In genomic region chr2:101912545-101912944, GRCh38 we compare ENCODE assay signal across 11 cellular contexts.
DNase-seq lines count a peak whose midpoint lies in the region; ATAC-seq and TF ChIP-seq lines count a peak whose summit lies in the region.
"Had no signal": no experiment of that assay in that cellular context is flagged by ENCODE, and none has a peak within 500 bp of the region (broad histone marks: within the 10 kb centered on the region; RNA-seq: fewer than 3 reads in every experiment).

No MANE protein-coding gene starts in this region.

- TF ChIP-seq CTCF in MM.1S (IDR thresholded peaks at IDR 0.05; ENCODE audit: low read length): no peak
- TF ChIP-seq CTCF in transverse colon (IDR thresholded peaks at IDR 0.05): no peak

- H2AFZ ChIP-seq in MM.1S (ENCODE audit: low read length): no peak overlapping the region

- H3K79me2 ChIP-seq in MM.1S (ENCODE audit: low read length): no peaks in the 10 kb centered on the region

- no peak for TF ChIP-seq POLR2A in transverse colon (IDR thresholded peaks at IDR 0.05)

- no peaks in the 10 kb centered on the region for H3K9me3 ChIP-seq in MM.1S (replicated peaks; ENCODE audit: insufficient read depth, low read length)
- H3K9me3 ChIP-seq in transverse colon: peaks cover 12 to 21% of the 10 kb centered on the region in 2 donors

- H3K4me2 ChIP-seq in MM.1S (ENCODE audit: low read depth, low read length): no peak overlapping the region

- no peak overlapping the region for H3K27ac ChIP-seq in MM.1S (ENCODE audit: low read length)
- H3K27ac ChIP-seq in transverse colon: no peak overlapping the region

- H3K36me3 ChIP-seq in MM.1S (replicated peaks; ENCODE audit: insufficient read depth, low read length) (no peaks in the 10 kb centered on the region), transverse colon (no peaks in the 10 kb centered on the region), H7 (replicated peaks; ENCODE audit: control insufficient read depth, insufficient read depth, low read length) (no peaks in the 10 kb centered on the region)

- no peaks in the 10 kb centered on the region for H4K20me1 ChIP-seq in MM.1S (ENCODE audit: insufficient read depth, low read length)

- intact Hi-C loops in transverse colon (cut with DNase I; ENCODE audit: low total_unique reads): no loop called here

- in situ Hi-C loops in transverse colon (cut with MboI; ENCODE audit: low pct_ligation_motif_present in 1 of 4, low pct_unique_long_range_greater_than_20kb in 1 of 4, low sequenced_read_pairs in 3 of 4): no loop called here

- peak in 2 of 3 donors; percentile 34 to 46 for DNase-seq in stimulated activated CD4-positive, alpha-beta T cell treated with anti-CD3 and anti-CD28 coated beads, Interleukin-12 subunit alpha, Interleukin-12 subunit beta, amount 100 ng/mL, for 48 hours (ENCODE audit: low read depth in 2 of 3, low spot score in 1 of 3)
- no peak for DNase-seq in stimulated activated CD4-positive, alpha-beta T cell treated with anti-CD3 and anti-CD28 coated beads, Interleukin-2, amount 100 ng/mL, for 48 hours
- DNase-seq in MM.1S (peak; percentile 59), transverse colon (no peak), H7 (no peak), NCI-H146 treated with DMSO at 0.1 percent for 48 hours (lab: John Stamatoyannopoulos, UW; ENCODE audit: unreplicated experiment) (no peak)
- DNase-seq in stimulated activated naive CD8-positive, alpha-beta T cell treated with anti-CD3 and anti-CD28 coated beads, Interleukin-15, Interleukin-2, amounts not matched to agents 100 U/mL and 50 U/mL, for 24 hours: peak; percentile 11
- DNase-seq: AML-193, NCI-H2029 had no signal

- WGBS in transverse colon (ENCODE audit: low coverage in 1 of 2), 2 donors: 62 to 70% methylated on average over 2 of the region's 2 CpGs

- TF ChIP-seq EP300 in transverse colon (IDR thresholded peaks at IDR 0.05; ENCODE audit: low read depth): no peak

- H3K9ac ChIP-seq in MM.1S (ENCODE audit: low read length): no peak overlapping the region

- H3K9me2 ChIP-seq in MM.1S (replicated peaks; ENCODE audit: insufficient read depth, low read length): no peaks in the 10 kb centered on the region

- no peaks in the 10 kb centered on the region for H3K27me3 ChIP-seq in MM.1S (replicated peaks; ENCODE audit: insufficient read depth, low read length)
- no peaks in the 10 kb centered on the region for H3K27me3 ChIP-seq in transverse colon
- H3K27me3 ChIP-seq in H7 (ENCODE audit: control insufficient read depth, insufficient read depth, low read length): no peaks in the 10 kb centered on the region

- no peaks in the 10 kb centered on the region for H3K4me1 ChIP-seq in MM.1S (ENCODE audit: low read length)
- H3K4me1 ChIP-seq in transverse colon: peaks cover 0 to 5% (median 0%) of the 10 kb centered on the region in 4 donors

- H3K4me3 ChIP-seq in MM.1S (ENCODE audit: low read length) (no peak overlapping the region), transverse colon (no peak overlapping the region), H7 (ENCODE audit: insufficient read depth, low read depth, low read length) (no peak overlapping the region)
- H3K4me3 ChIP-seq: skin epidermis had no signal

- no peaks in the 10 kb centered on the region for H3F3A ChIP-seq in MM.1S (ENCODE audit: insufficient read depth, low read length)

- peak; percentile 92 for ATAC-seq in HG02759 (IDR thresholded peaks at IDR 0.05; ENCODE audit: unreplicated experiment)
- no peak for ATAC-seq in stimulated activated naive CD8-positive, alpha-beta T cell treated with anti-CD3 and anti-CD28 coated beads, Interleukin-15, Interleukin-2, amounts not matched to agents 100 U/mL and 50 U/mL, for 24 hours

Comparison
In these comparisons a context has a peak if more than half of its experiments do, and no peak if none do; other contexts are left out.
1. DNase-seq: peak in stimulated activated CD4-positive, alpha-beta T cell treated with anti-CD3 and anti-CD28 coated beads, Interleukin-12 subunit alpha, Interleukin-12 subunit beta, amount 100 ng/mL, for 48 hours (2 of 3), MM.1S (single experiment) and stimulated activated naive CD8-positive, alpha-beta T cell treated with anti-CD3 and anti-CD28 coated beads, Interleukin-15, Interleukin-2, amounts not matched to agents 100 U/mL and 50 U/mL, for 24 hours (single experiment); none in stimulated activated CD4-positive, alpha-beta T cell treated with anti-CD3 and anti-CD28 coated beads, Interleukin-2, amount 100 ng/mL, for 48 hours (0 of 2), transverse colon (single experiment), H7 (single experiment) and NCI-H146 treated with DMSO at 0.1 percent for 48 hours (single experiment).